ENCODE assay signal across 1 cellular context in the genomic region with DNA sequence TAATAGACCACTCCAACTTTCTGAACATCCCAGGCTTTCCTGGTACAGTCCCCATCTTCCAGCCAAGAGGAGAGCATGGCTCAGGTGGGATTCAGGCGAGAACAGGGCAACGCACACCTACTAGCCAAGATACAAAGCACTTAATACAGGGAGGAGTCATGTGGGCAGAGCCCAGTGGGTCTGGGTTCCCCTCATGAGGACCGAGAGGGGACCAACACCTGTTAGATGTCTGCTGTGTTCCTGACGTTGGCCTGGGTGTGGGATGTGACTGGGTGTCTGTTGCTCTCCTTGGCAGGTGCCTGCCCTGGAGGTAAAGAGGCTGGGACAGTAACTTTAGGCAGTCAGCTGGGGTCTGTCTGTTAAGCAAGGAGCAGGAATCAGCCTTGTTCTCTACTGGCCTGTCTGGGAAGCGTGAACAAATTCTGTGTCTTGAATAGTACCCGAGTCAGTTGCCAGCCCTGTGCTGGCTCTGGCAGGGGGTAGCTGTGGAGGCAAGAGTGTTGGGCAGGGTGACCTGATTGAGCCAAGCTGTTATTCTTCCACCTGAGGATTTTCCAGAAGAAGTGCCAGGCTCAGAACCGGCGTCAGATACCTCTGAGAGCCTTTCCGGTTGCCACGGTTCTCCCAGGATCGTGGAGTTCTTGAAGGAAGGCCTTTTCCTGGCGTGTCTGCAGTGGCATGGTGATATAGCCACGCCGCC.
TF ChIP-seq lines count a peak whose summit lies in the region.

No MANE protein-coding gene starts in this region.

TF ChIP-seq in GM23338, 12 proteins besides CTCF, POLR2A, EP300 and RAD21 (continued from another document):
- no peak for TF ChIP-seq ZNF462 (CRISPR knock-in tag; IDR thresholded peaks at IDR 0.05)
- TF ChIP-seq REST (IDR thresholded peaks at IDR 0.05; ENCODE audit: unreplicated experiment): no peak
- no peak for TF ChIP-seq POLR2AphosphoS5 (IDR thresholded peaks at IDR 0.05; ENCODE audit: low read depth)
- no peak for TF ChIP-seq EZH2phosphoT487 (IDR thresholded peaks at IDR 0.05; ENCODE audit: unreplicated experiment)
- TF ChIP-seq JUNB (IDR thresholded peaks at IDR 0.05; ENCODE audit: unreplicated experiment): no peak
- no peak for TF ChIP-seq EZH2 (IDR thresholded peaks at IDR 0.05; ENCODE audit: low read depth, unreplicated experiment)
- no peak for TF ChIP-seq STAT1 (IDR thresholded peaks at IDR 0.05; ENCODE audit: unreplicated experiment)
